27 cellular contexts compared by ENCODE assay signal in the genomic region with DNA sequence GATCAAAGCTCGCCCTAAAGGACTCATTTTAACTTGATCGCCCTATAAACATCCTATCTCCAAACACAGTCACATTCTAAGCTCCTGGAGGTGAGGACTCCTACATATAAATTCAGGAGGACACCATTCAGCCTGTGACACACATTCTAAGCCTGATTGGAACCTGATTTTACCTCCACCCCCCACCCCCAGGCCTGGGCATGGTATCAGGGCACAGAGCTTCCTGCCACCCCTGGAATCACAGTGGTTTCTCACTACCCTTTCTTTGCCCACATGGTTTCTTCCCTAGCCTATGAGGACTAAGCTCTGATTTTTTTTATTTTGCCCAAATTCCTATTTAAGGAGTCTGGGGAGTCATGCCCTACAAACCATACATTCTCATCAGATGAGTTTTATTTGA.
DNase-seq lines count a peak whose midpoint lies in the region; ATAC-seq and TF ChIP-seq lines count a peak whose summit lies in the region.
"Had no signal": no experiment of that assay in that cellular context is flagged by ENCODE, and none has a peak within 500 bp of the region (broad histone marks: within the 10 kb centered on the region; RNA-seq: fewer than 3 reads in every experiment).

No MANE protein-coding gene starts in this region.

- peaks cover 3% of the 10 kb centered on the region for H3K36me3 Mint-ChIP-seq in activated T-helper 1 cell treated with anti-CD3 and anti-CD28 coated beads, Interleukin-12 subunit alpha, Interleukin-12 subunit beta, Interleukin-2, Interleukin-4 antibody, amounts not matched to agents 30 ng/mL and 10 ng/mL and 1 ng/mL, durations not matched to agents 14 hours and 24 hours and 36 hours (ENCODE audit: low read depth)
- H3K36me3 Mint-ChIP-seq in nephron progenitor cell (ENCODE audit: low read depth) (peaks cover 8% of the 10 kb centered on the region), endothelial cell (ENCODE audit: low read depth, unreplicated experiment) (no peaks in the 10 kb centered on the region)

- peaks cover 19% of the 10 kb centered on the region for H3K4me1 ChIP-seq in DND-41 (ENCODE audit: insufficient read depth, low read length)
- H3K4me1 ChIP-seq in heart right ventricle: peaks cover 0 to 12% (median 0%) of the 10 kb centered on the region in 9 donors
- H3K4me1 ChIP-seq: thyroid gland, vagina had no signal

- H3K4me3 ChIP-seq in DND-41 (ENCODE audit: low read depth in 1 of 2, low read length in 2 of 2): no peak overlapping the region
- H3K4me3 ChIP-seq in heart right ventricle: no peak overlapping the region
- H3K4me3 ChIP-seq: MG63, right atrium auricular region, smooth muscle cell, stomach, thyroid gland, vagina had no signal

- TF ChIP-seq CTCF in DND-41 (IDR thresholded peaks at IDR 0.05; ENCODE audit: borderline replicate concordance, extremely low read depth, low read length, poor library complexity, severe bottlenecking) (no peak), nephron progenitor cell (IDR thresholded peaks at IDR 0.05) (no peak), heart right ventricle (IDR thresholded peaks at IDR 0.05) (no peak), endothelial cell (IDR thresholded peaks at IDR 0.05; ENCODE audit: unreplicated experiment) (no peak)

- ATAC-seq in DND-41 (ENCODE audit: insufficient read depth, low read depth) (peak; percentile 63), GM21717 (IDR thresholded peaks at IDR 0.05; ENCODE audit: unreplicated experiment) (peak; percentile 12), heart right ventricle (no peak), HG03045 (IDR thresholded peaks at IDR 0.05; ENCODE audit: unreplicated experiment) (no peak)
- ATAC-seq: effector memory CD8-positive, alpha-beta T cell; left lobe of liver; PC-3; SK-N-SH treated with all-trans-retinoic acid at 6 μM for 48 hours; T-helper 17 cell had no signal

- no peak overlapping the region for H3K27ac ChIP-seq in DND-41 (ENCODE audit: low read length)
- no peak overlapping the region for H3K27ac ChIP-seq in heart right ventricle
- H3K27ac ChIP-seq: right atrium auricular region, stomach, thyroid gland, vagina had no signal

- intact Hi-C loops in activated T-helper 1 cell treated with anti-CD3 and anti-CD28 coated beads, Interleukin-12 subunit alpha, Interleukin-12 subunit beta, Interleukin-2, Interleukin-4 antibody, amounts not matched to agents 30 ng/mL and 10 ng/mL and 1 ng/mL, durations not matched to agents 14 hours and 24 hours and 36 hours (cut with micrococcal nuclease): loop anchor here (2.0 to 5.0 kb wide), 3 partner anchors 15 to 124 kb away; no protein-coding TSS in a partner anchor
- intact Hi-C loops in heart right ventricle (cut with DNase I): no loop called here

- no peak for DNase-seq in DND-41
- no peak for DNase-seq in activated T-helper 1 cell treated with anti-CD3 and anti-CD28 coated beads, Interleukin-12 subunit alpha, Interleukin-12 subunit beta, Interleukin-2, Interleukin-4 antibody, amounts not matched to agents 30 ng/mL and 10 ng/mL and 1 ng/mL, durations not matched to agents 14 hours and 24 hours and 36 hours (ENCODE audit: low spot score)
- DNase-seq in nephron progenitor cell: no peak
- DNase-seq in heart right ventricle: no peak
- no peak for DNase-seq in NCI-H524 (lab: John Stamatoyannopoulos, UW)
- no peak for DNase-seq in endothelial cell (ENCODE audit: low spot score)
- DNase-seq: activated CD4-positive, alpha-beta T cell treated with anti-CD3 and anti-CD28 coated beads, Interleukin-2, amount 50 U/mL, for 4 hours; activated CD8-positive, alpha-beta memory T cell treated with anti-CD3 and anti-CD28 coated beads, Interleukin-2, amount 50 U/mL, for 4 hours; activated naive CD4-positive, alpha-beta T cell treated with anti-CD3 and anti-CD28 coated beads for 36 hours; central memory CD4-positive, alpha-beta T cell; cortex of kidney; effector memory CD8-positive, alpha-beta T cell; KG1; MG63; PC-3; posterior cingulate gyrus; stimulated activated CD4-positive, alpha-beta T cell treated with anti-CD3 and anti-CD28 coated beads, Interleukin-1b, Interleukin-23, amount 100 ng/mL, for 48 hours; stomach; T-helper 17 cell; thyroid gland had no signal

- H4K20me1 ChIP-seq in DND-41 (ENCODE audit: insufficient read depth, low read length): no peaks in the 10 kb centered on the region

- H3K4me3 Mint-ChIP-seq in activated T-helper 1 cell treated with anti-CD3 and anti-CD28 coated beads, Interleukin-12 subunit alpha, Interleukin-12 subunit beta, Interleukin-2, Interleukin-4 antibody, amounts not matched to agents 30 ng/mL and 10 ng/mL and 1 ng/mL, durations not matched to agents 14 hours and 24 hours and 36 hours: no peak overlapping the region
- H3K4me3 Mint-ChIP-seq in nephron progenitor cell (no peak overlapping the region), endothelial cell (ENCODE audit: unreplicated experiment) (no peak overlapping the region)
- H3K4me3 Mint-ChIP-seq: activated naive CD4-positive, alpha-beta T cell treated with anti-CD3 and anti-CD28 coated beads for 36 hours; effector memory CD8-positive, alpha-beta T cell had no signal

- H3K79me2 ChIP-seq in DND-41 (ENCODE audit: insufficient read depth, low read length): no peaks in the 10 kb centered on the region

- peak overlapping the region; percentile 16 for H3K27ac Mint-ChIP-seq in activated T-helper 1 cell treated with anti-CD3 and anti-CD28 coated beads, Interleukin-12 subunit alpha, Interleukin-12 subunit beta, Interleukin-2, Interleukin-4 antibody, amounts not matched to agents 30 ng/mL and 10 ng/mL and 1 ng/mL, durations not matched to agents 14 hours and 24 hours and 36 hours
- peak overlapping the region; percentile 30 for H3K27ac Mint-ChIP-seq in nephron progenitor cell
- no peak overlapping the region for H3K27ac Mint-ChIP-seq in endothelial cell (ENCODE audit: unreplicated experiment)
- H3K27ac Mint-ChIP-seq: activated naive CD4-positive, alpha-beta T cell treated with anti-CD3 and anti-CD28 coated beads for 36 hours; T-helper 17 cell had no signal

- no peak overlapping the region for H3K9ac ChIP-seq in DND-41 (ENCODE audit: low read depth, low read length)

- no peak overlapping the region for H3K4me2 ChIP-seq in DND-41 (ENCODE audit: insufficient read depth, low read length)
- H3K4me2 ChIP-seq: smooth muscle cell had no signal

- H3K9me3 ChIP-seq in DND-41 (ENCODE audit: insufficient read depth, low read length, severe bottlenecking): peaks cover 14% of the 10 kb centered on the region
- peaks cover 0 to 11% (median 0%) of the 10 kb centered on the region in 11 donors for H3K9me3 ChIP-seq in heart right ventricle
- H3K9me3 ChIP-seq: MG63, right atrium auricular region, stomach, thyroid gland, vagina had no signal

- peaks cover 24% of the 10 kb centered on the region for H3K4me1 Mint-ChIP-seq in activated T-helper 1 cell treated with anti-CD3 and anti-CD28 coated beads, Interleukin-12 subunit alpha, Interleukin-12 subunit beta, Interleukin-2, Interleukin-4 antibody, amounts not matched to agents 30 ng/mL and 10 ng/mL and 1 ng/mL, durations not matched to agents 14 hours and 24 hours and 36 hours (ENCODE audit: low read depth)
- peaks cover 24% of the 10 kb centered on the region for H3K4me1 Mint-ChIP-seq in nephron progenitor cell
- H3K4me1 Mint-ChIP-seq in endothelial cell (ENCODE audit: unreplicated experiment): peaks cover 2% of the 10 kb centered on the region

- H3K27me3 ChIP-seq in DND-41 (ENCODE audit: insufficient read depth, low read length, poor library complexity) (no peaks in the 10 kb centered on the region), heart right ventricle (no peaks in the 10 kb centered on the region)
- H3K27me3 ChIP-seq: right atrium auricular region, stomach, thyroid gland, vagina had no signal

- peaks cover 15% of the 10 kb centered on the region for H3K27me3 Mint-ChIP-seq in activated T-helper 1 cell treated with anti-CD3 and anti-CD28 coated beads, Interleukin-12 subunit alpha, Interleukin-12 subunit beta, Interleukin-2, Interleukin-4 antibody, amounts not matched to agents 30 ng/mL and 10 ng/mL and 1 ng/mL, durations not matched to agents 14 hours and 24 hours and 36 hours (ENCODE audit: insufficient read depth)
- peaks cover 7% of the 10 kb centered on the region for H3K27me3 Mint-ChIP-seq in nephron progenitor cell (ENCODE audit: low read depth, poor library complexity)
- H3K27me3 Mint-ChIP-seq in endothelial cell (ENCODE audit: unreplicated experiment): no peaks in the 10 kb centered on the region
- H3K27me3 Mint-ChIP-seq: effector memory CD8-positive, alpha-beta T cell; T-helper 17 cell had no signal

- peaks cover 22% of the 10 kb centered on the region for H3K9me3 Mint-ChIP-seq in activated T-helper 1 cell treated with anti-CD3 and anti-CD28 coated beads, Interleukin-12 subunit alpha, Interleukin-12 subunit beta, Interleukin-2, Interleukin-4 antibody, amounts not matched to agents 30 ng/mL and 10 ng/mL and 1 ng/mL, durations not matched to agents 14 hours and 24 hours and 36 hours
- H3K9me3 Mint-ChIP-seq in nephron progenitor cell: peaks cover 21% of the 10 kb centered on the region
- H3K9me3 Mint-ChIP-seq in endothelial cell (ENCODE audit: unreplicated experiment): no peaks in the 10 kb centered on the region

- WGBS in heart right ventricle, 2 donors: 96 to 97% methylated on average over 2 of the region's 2 CpGs

- no peaks in the 10 kb centered on the region for H3K36me3 ChIP-seq in DND-41 (ENCODE audit: insufficient read depth, low read length)
- no peaks in the 10 kb centered on the region for H3K36me3 ChIP-seq in heart right ventricle
- H3K36me3 ChIP-seq: MG63, right atrium auricular region, stomach, thyroid gland, vagina had no signal

- no peak overlapping the region for H2AFZ ChIP-seq in DND-41 (ENCODE audit: low read depth, low read length)

Comparison
In these comparisons a context has a peak if more than half of its experiments do, and no peak if none do; other contexts are left out.
1. ATAC-seq: peak in DND-41 (single experiment) and GM21717 (single experiment); none in heart right ventricle (0 of 8) and HG03045 (single experiment).